In the genomic region with DNA sequence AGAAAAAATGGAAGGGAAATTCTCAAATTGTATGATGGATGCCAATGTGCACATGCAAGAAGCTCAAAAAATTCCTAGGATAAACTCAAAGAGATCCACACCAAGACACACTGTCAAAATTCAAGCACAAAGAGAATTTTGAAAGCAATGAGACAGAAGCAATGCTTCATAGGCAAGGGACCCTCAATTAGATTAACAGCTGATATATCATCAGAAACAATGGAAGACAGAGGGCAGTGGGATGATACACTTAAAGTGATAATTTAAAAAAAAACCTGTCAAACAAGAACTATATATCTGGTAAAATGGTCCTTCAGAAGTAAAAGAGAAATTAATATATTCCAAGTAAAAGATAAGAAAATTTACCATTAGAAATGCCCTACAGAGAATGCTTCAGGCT, we compare ENCODE assay signal across 26 cellular contexts.
"Had no signal": no experiment of that assay in that cellular context is flagged by ENCODE, and none has a peak within 500 bp of the region (broad histone marks: within the 10 kb centered on the region; RNA-seq: fewer than 3 reads in every experiment).

No MANE protein-coding gene starts in this region.

- H3K4me1 Mint-ChIP-seq: immature natural killer cell; neural crest cell; stimulated activated naive CD8-positive, alpha-beta T cell treated with anti-CD3 and anti-CD28 coated beads, Interleukin-15, amount 100 ng/mL, for 72 hours had no signal

- ATAC-seq: left colon; left ventricle myocardium superior; lower lobe of right lung; natural killer cell treated with Interleukin-12 subunit alpha and Interleukin-12 subunit beta and Interleukin-15 and Interleukin-18, amount 100 ng/mL, for 72 hours; pancreas; sciatic nerve; stimulated activated naive CD8-positive, alpha-beta T cell treated with anti-CD3 and anti-CD28 coated beads, Interleukin-15, amount 100 ng/mL, for 72 hours; upper lobe of right lung had no signal

- H3K27me3 ChIP-seq: dorsolateral prefrontal cortex, neutrophil, pancreas, suprapubic skin, transverse colon, upper lobe of right lung, uterus had no signal

- H3K27me3 Mint-ChIP-seq: natural killer cell treated with Interleukin-12 subunit alpha and Interleukin-12 subunit beta and Interleukin-15 and Interleukin-18, amount 100 ng/mL, for 72 hours; stimulated activated naive CD8-positive, alpha-beta T cell treated with anti-CD3 and anti-CD28 coated beads, Interleukin-15, amount 100 ng/mL, for 72 hours had no signal

- H3K4me3 ChIP-seq: dorsolateral prefrontal cortex, lower lobe of right lung, pancreas, smooth muscle cell, suprapubic skin, transverse colon, upper lobe of right lung, uterus had no signal

- H3K27ac Mint-ChIP-seq: immature natural killer cell; natural killer cell treated with Interleukin-12 subunit alpha and Interleukin-12 subunit beta and Interleukin-15 and Interleukin-18, amount 100 ng/mL, for 72 hours had no signal

- DNase-seq: dorsolateral prefrontal cortex; effector CD4-positive, alpha-beta T cell; hypothalamus; immature natural killer cell; islet precursor cell; kidney glomerular epithelial cell; left colon; left ventricle myocardium superior; lower lobe of right lung; pancreas; retina; stimulated activated CD4-positive, alpha-beta T cell treated with anti-CD3 and anti-CD28 coated beads, Interleukin-12 subunit alpha, Interleukin-12 subunit beta, amount 100 ng/mL, for 4 hours; stimulated activated CD4-positive, alpha-beta T cell treated with anti-CD3 and anti-CD28 coated beads, Interleukin-1b, Interleukin-23, amount 100 ng/mL, for 48 hours; stimulated activated CD4-positive, alpha-beta T cell treated with anti-CD3 and anti-CD28 coated beads, Interleukin-4, amount 100 ng/mL, for 1 hour; stimulated activated CD8-positive, alpha-beta memory T cell treated with anti-CD3 and anti-CD28 coated beads, Interleukin-4, amount 100 ng/mL, for 48 hours; stimulated activated naive CD4-positive, alpha-beta T cell; stimulated activated naive CD8-positive, alpha-beta T cell treated with anti-CD3 and anti-CD28 coated beads, Interleukin-15, amount 100 ng/mL, for 72 hours; transverse colon; upper lobe of right lung; uterus had no signal

- H3K4me3 Mint-ChIP-seq: immature natural killer cell; natural killer cell treated with Interleukin-12 subunit alpha and Interleukin-12 subunit beta and Interleukin-15 and Interleukin-18, amount 100 ng/mL, for 72 hours; neural crest cell; stimulated activated naive CD8-positive, alpha-beta T cell treated with anti-CD3 and anti-CD28 coated beads, Interleukin-15, amount 100 ng/mL, for 72 hours had no signal

- H3K36me3 ChIP-seq: lower lobe of right lung, neutrophil, pancreas, suprapubic skin, transverse colon, upper lobe of right lung, uterus had no signal
